Comparison of ENCODE assay signal across 9 cellular contexts in the genomic region with DNA sequence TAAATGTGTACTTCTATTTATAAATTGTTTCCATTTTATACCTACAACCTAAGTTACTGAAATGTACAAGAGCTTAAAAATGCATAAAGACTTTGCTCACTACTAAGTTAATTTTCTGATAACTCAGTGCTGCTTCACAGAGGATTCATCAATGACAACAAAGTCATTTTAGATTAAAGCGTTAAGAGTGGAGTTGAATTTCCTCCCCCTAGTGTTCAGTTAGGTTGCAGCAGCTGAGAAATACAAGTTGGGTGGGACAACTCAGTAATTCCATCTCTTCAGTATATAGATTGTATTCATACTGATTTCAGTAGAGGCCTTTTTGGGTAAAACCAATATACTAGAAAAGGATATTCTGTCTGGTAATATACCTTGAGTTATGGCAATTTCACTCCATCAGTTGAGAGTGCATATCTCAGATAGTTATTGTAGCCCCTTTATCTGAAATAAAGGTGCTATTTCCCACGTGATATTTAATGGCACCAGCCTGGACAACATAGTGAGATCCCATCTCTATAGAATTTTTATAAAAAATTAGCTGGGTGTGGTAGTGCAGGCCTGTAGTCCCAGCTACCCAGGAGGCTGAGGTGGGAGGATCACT. TPM values are rescaled to one million over a fixed set of nuclear protein-coding genes. Genes with fewer than 3 reads are reported as not detected.
A peak's percentile ranks its signal among the peaks of the same experiment; 100 is the strongest.
DNase-seq lines count a peak whose midpoint lies in the region; ATAC-seq and TF ChIP-seq lines count a peak whose summit lies in the region.
"Had no signal": no experiment of that assay in that cellular context is flagged by ENCODE, and none has a peak within 500 bp of the region (broad histone marks: within the 10 kb centered on the region; RNA-seq: fewer than 3 reads in every experiment).

No MANE protein-coding gene starts in this region.

- DNase-seq in AG20443 (ENCODE audit: low spot score) (peak; percentile 55), GM10266 (ENCODE audit: extremely low spot score) (peak; percentile 58), NCI-H1105 (lab: John Stamatoyannopoulos, UW) (peak; percentile 29), WTC11 (ENCODE audit: low spot score) (no peak), hepatic stellate cell (ENCODE audit: low spot score) (peak; percentile 48), superior temporal gyrus (ENCODE audit: extremely low spot score) (peak; percentile 76), retina (no peak), HuH-7.5 (ENCODE audit: low spot score) (no peak)

- no peaks in the 10 kb centered on the region for H3K9me3 Mint-ChIP-seq in WTC11
- H3K9me3 Mint-ChIP-seq: IgD-negative memory B cell had no signal

- no peaks in the 10 kb centered on the region for H3K36me3 Mint-ChIP-seq in WTC11

- H3K4me3 Mint-ChIP-seq in WTC11 = no peak overlapping the region
- H3K4me3 Mint-ChIP-seq: IgD-negative memory B cell had no signal

- CTCF ChIA-PET in WTC11 (lab: Charles Lee) = interaction anchor here (0.6 to 1.4 kb wide), 4 partner anchors 17 to 172 kb away, joined by 3 to 8 read pairs (median 5); no protein-coding TSS in a partner anchor

- POLR2A ChIA-PET in WTC11 (lab: Charles Lee) = no interaction called here

- no peak overlapping the region for H3K27ac Mint-ChIP-seq in WTC11
- H3K27ac Mint-ChIP-seq: IgD-negative memory B cell had no signal

- TF ChIP-seq CTCF in GM10266 (IDR thresholded peaks at IDR 0.05; ENCODE audit: control insufficient read depth, insufficient read depth, low read depth, missing control alignments) = peak; percentile 89
- TF ChIP-seq CTCF in WTC11 (IDR thresholded peaks at IDR 0.05) = peak; percentile 31

- no peaks in the 10 kb centered on the region for H3K4me1 Mint-ChIP-seq in WTC11

- ATAC-seq in WTC11 = peak; percentile 66

- no peaks in the 10 kb centered on the region for H3K27me3 Mint-ChIP-seq in WTC11 (ENCODE audit: low read depth)
- H3K27me3 Mint-ChIP-seq: IgD-negative memory B cell had no signal

TF ChIP-seq in WTC11, 78 proteins besides CTCF, POLR2A, EP300 and RAD21:
- TF ChIP-seq ELF4 (CRISPR knock-in tag; IDR thresholded peaks at IDR 0.05; ENCODE audit: low read depth) (no peak), ZNF121 (CRISPR knock-in tag; IDR thresholded peaks at IDR 0.05) (no peak; the same call in 1 of the 2 replicates), ZNF317 (CRISPR knock-in tag; IDR thresholded peaks at IDR 0.05; ENCODE audit: borderline replicate concordance, low read depth) (no peak), MXD4 (CRISPR knock-in tag; IDR thresholded peaks at IDR 0.05; ENCODE audit: borderline replicate concordance) (no peak), SP1 (CRISPR knock-in tag; conservative IDR thresholded peaks at IDR 0.05) (no peak), SMAD3 (CRISPR knock-in tag; IDR thresholded peaks at IDR 0.05; ENCODE audit: borderline replicate concordance) (no peak), SOX15 (CRISPR knock-in tag; IDR thresholded peaks at IDR 0.05) (no peak), ZNF232 (CRISPR knock-in tag; IDR thresholded peaks at IDR 0.05) (no peak), FOXJ3 (CRISPR knock-in tag; IDR thresholded peaks at IDR 0.05; ENCODE audit: borderline replicate concordance) (no peak), NFE2L1 (CRISPR knock-in tag; IDR thresholded peaks at IDR 0.05) (no peak)
- TF ChIP-seq, protein P1, sequence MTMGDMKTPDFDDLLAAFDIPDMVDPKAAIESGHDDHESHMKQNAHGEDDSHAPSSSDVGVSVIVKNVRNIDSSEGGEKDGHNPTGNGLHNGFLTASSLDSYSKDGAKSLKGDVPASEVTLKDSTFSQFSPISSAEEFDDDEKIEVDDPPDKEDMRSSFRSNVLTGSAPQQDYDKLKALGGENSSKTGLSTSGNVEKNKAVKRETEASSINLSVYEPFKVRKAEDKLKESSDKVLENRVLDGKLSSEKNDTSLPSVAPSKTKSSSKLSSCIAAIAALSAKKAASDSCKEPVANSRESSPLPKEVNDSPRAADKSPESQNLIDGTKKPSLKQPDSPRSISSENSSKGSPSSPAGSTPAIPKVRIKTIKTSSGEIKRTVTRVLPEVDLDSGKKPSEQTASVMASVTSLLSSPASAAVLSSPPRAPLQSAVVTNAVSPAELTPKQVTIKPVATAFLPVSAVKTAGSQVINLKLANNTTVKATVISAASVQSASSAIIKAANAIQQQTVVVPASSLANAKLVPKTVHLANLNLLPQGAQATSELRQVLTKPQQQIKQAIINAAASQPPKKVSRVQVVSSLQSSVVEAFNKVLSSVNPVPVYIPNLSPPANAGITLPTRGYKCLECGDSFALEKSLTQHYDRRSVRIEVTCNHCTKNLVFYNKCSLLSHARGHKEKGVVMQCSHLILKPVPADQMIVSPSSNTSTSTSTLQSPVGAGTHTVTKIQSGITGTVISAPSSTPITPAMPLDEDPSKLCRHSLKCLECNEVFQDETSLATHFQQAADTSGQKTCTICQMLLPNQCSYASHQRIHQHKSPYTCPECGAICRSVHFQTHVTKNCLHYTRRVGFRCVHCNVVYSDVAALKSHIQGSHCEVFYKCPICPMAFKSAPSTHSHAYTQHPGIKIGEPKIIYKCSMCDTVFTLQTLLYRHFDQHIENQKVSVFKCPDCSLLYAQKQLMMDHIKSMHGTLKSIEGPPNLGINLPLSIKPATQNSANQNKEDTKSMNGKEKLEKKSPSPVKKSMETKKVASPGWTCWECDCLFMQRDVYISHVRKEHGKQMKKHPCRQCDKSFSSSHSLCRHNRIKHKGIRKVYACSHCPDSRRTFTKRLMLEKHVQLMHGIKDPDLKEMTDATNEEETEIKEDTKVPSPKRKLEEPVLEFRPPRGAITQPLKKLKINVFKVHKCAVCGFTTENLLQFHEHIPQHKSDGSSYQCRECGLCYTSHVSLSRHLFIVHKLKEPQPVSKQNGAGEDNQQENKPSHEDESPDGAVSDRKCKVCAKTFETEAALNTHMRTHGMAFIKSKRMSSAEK (CRISPR knock-in tag; IDR thresholded peaks at IDR 0.05; ENCODE audit: borderline replicate concordance) = no peak
TF ChIP-seq in WTC11: peak in this region for 0.

RNA-seq across cellular contexts. Expression of a gene that starts 6.9 kb away (rescaled TPM):
- total RNA-seq in WTC11 (2021) = 1,384 to 1,463 TPM (median 1,429 TPM) in 3 replicates

RNA-seq across cellular contexts. Expression of a gene that starts 17.0 kb away (rescaled TPM):
- total RNA-seq in WTC11 (2021) = 3.6 to 5.2 TPM (median 4.2 TPM) in 3 replicates

Comparison
In these comparisons a context has a peak if more than half of its experiments do, and no peak if none do; other contexts are left out.
1. DNase-seq: peak in AG20443 (single experiment), GM10266 (single experiment), NCI-H1105 (single experiment), hepatic stellate cell (single experiment) and superior temporal gyrus (single experiment); none in WTC11 (single experiment), retina (single experiment) and HuH-7.5 (single experiment).